In genomic region chr20:37905969-37906613, GRCh38 we compare ENCODE assay signal across 25 cellular contexts. TPM values are rescaled to one million over a fixed set of nuclear protein-coding genes. Genes with fewer than 3 reads are reported as not detected.
A peak's percentile ranks its signal among the peaks of the same experiment; 100 is the strongest.
DNase-seq lines count a peak whose midpoint lies in the region; ATAC-seq, FAIRE-seq and TF ChIP-seq lines count a peak whose summit lies in the region.
"Had no signal": no experiment of that assay in that cellular context is flagged by ENCODE, and none has a peak within 500 bp of the region (broad histone marks: within the 10 kb centered on the region; RNA-seq: fewer than 3 reads in every experiment).

No MANE protein-coding gene starts in this region.

- H3K9me3 ChIP-seq in cardiac muscle cell (ENCODE audit: low read depth) (no peaks in the 10 kb centered on the region), colonic mucosa (no peaks in the 10 kb centered on the region)
- H3K9me3 ChIP-seq: BLaER1, Peyer's patch, SJCRH30 had no signal

- H3K27ac Mint-ChIP-seq in neural crest cell (ENCODE audit: unreplicated experiment): peak overlapping the region; percentile 50
- H3K27ac Mint-ChIP-seq: CD4-positive, CD25-positive, alpha-beta regulatory T cell had no signal

- intact Hi-C loops in Right ventricle myocardium superior (cut with DNase I) (no loop called here), dorsolateral prefrontal cortex (cut with DNase I) (loop anchor here (5.0 to 10.0 kb wide), 3 partner anchors 81 to 341 kb away; no protein-coding TSS in a partner anchor), colonic mucosa (cut with DNase I) (no loop called here)

- H3K27ac ChIP-seq in cardiac muscle cell: peak overlapping the region; percentile 57
- H3K27ac ChIP-seq in dorsolateral prefrontal cortex: no peak overlapping the region
- no peak overlapping the region for H3K27ac ChIP-seq in colonic mucosa
- H3K27ac ChIP-seq: BLaER1, Peyer's patch, SJCRH30 had no signal

- H3K4me1 Mint-ChIP-seq in neural crest cell: peaks cover 55% of the 10 kb centered on the region

- H3K4me3 ChIP-seq in cardiac muscle cell (no peak overlapping the region), dorsolateral prefrontal cortex (peak overlapping the region in 31 of 59 donors; percentile 1 to 72 (median 61)), colonic mucosa (no peak overlapping the region)
- H3K4me3 ChIP-seq: BLaER1, Peyer's patch, SJCRH30 had no signal

- H3K36me3 ChIP-seq in cardiac muscle cell: no peaks in the 10 kb centered on the region
- H3K36me3 ChIP-seq in colonic mucosa: no peaks in the 10 kb centered on the region
- H3K36me3 ChIP-seq: BLaER1, Peyer's patch, SJCRH30 had no signal

- peak; percentile 26 for FAIRE-seq in HTR-8/SVneo (lab: Jason Lieb, UNC)
- FAIRE-seq: GM19239 had no signal

- no peak for TF ChIP-seq CTCF in cardiac muscle cell (IDR thresholded peaks at IDR 0.05; ENCODE audit: low read depth, low read length)
- no peak for TF ChIP-seq CTCF in dorsolateral prefrontal cortex (IDR thresholded peaks at IDR 0.05 in 54 of 56, conservative IDR thresholded peaks at IDR 0.05 in 2 of 56; ENCODE audit: low read depth in 1 of 56, partially characterized antibody in 56 of 56)
- TF ChIP-seq CTCF in neural crest cell (conservative IDR thresholded peaks at IDR 0.05): no peak
- no peak for TF ChIP-seq CTCF in colonic mucosa (IDR thresholded peaks at IDR 0.05)

- H3K9me3 Mint-ChIP-seq in neural crest cell: no peaks in the 10 kb centered on the region

- peaks cover 35% of the 10 kb centered on the region for H3K27me3 Mint-ChIP-seq in neural crest cell (ENCODE audit: low read depth)

- H3K9ac ChIP-seq in colonic mucosa (ENCODE audit: low read depth in 2 of 2, low read length in 2 of 2): no peak overlapping the region
- H3K9ac ChIP-seq: BLaER1 had no signal

- no peaks in the 10 kb centered on the region for H3K36me3 Mint-ChIP-seq in neural crest cell (ENCODE audit: low read depth)
- H3K36me3 Mint-ChIP-seq: CD4-positive, CD25-positive, alpha-beta regulatory T cell had no signal

- DNase-seq in cardiac muscle cell (ENCODE audit: low read depth in 1 of 2, low spot score in 1 of 2) (no peak), Right ventricle myocardium superior (no peak), HTR-8/SVneo (ENCODE audit: insufficient read length, low spot score) (no peak), dorsolateral prefrontal cortex (no peak), neural crest cell (ENCODE audit: low read depth, low spot score) (no peak), colonic mucosa (no peak), SIG-M5 (lab: John Stamatoyannopoulos, UW) (no peak), NCI-H446 treated with DMSO at 0.1 percent for 48 hours (lab: John Stamatoyannopoulos, UW) (no peak)
- DNase-seq: CD4-positive, CD25-positive, alpha-beta regulatory T cell; DMS153; DND-41; H7; KBM-7; MV-4-11; NCI-H1105; NCI-H1436 treated with DMSO at 0.1 percent for 48 hours; NCI-H2029 treated with DMSO at 0.1 percent for 48 hours; NCI-H526 treated with DMSO at 0.1 percent for 48 hours; OCI-M1; Peyer's patch; SJCRH30 had no signal

- H3K27me3 ChIP-seq in cardiac muscle cell (no peaks in the 10 kb centered on the region), dorsolateral prefrontal cortex (peaks cover 0 to 80% (median 17%) of the 10 kb centered on the region in 45 donors), colonic mucosa (peaks cover 24% of the 10 kb centered on the region)
- H3K27me3 ChIP-seq: SJCRH30 had no signal

- peaks cover 35% of the 10 kb centered on the region for H3K4me1 ChIP-seq in cardiac muscle cell (ENCODE audit: low read depth)
- no peaks in the 10 kb centered on the region for H3K4me1 ChIP-seq in colonic mucosa

- ATAC-seq in Right ventricle myocardium superior (ENCODE audit: poor library complexity): no peak

- H3K4me3 Mint-ChIP-seq in neural crest cell: no peak overlapping the region
- H3K4me3 Mint-ChIP-seq: CD4-positive, CD25-positive, alpha-beta regulatory T cell had no signal

RNA-seq across cellular contexts. Expression of gene VSTM2L, which starts 3.2 kb away (rescaled TPM):
- total RNA-seq in cardiac muscle cell (136 and 321 TPM in 2 replicates), Right ventricle myocardium superior (17.0 TPM), dorsolateral prefrontal cortex (100 to 1,000 TPM in 68 of 120 experiments, 10 to 100 TPM in 52; 24.0 to 168 (median 105) TPM), neural crest cell (7.3 and 9.3 TPM in 2 replicates), colonic mucosa (1 to 10 TPM; 1.4 to 1.5 TPM)
- polyA plus RNA-seq in cardiac muscle cell: 83.4 and 162 TPM in 2 replicates
- total RNA-seq: CD4-positive, CD25-positive, alpha-beta regulatory T cell; HT-29; NCI-H460 had no signal
- polyA plus RNA-seq: CD4-positive, CD25-positive, alpha-beta regulatory T cell had no signal

Comparison
In these comparisons a context has a peak if more than half of its experiments do, and no peak if none do; other contexts are left out.
1. H3K4me3 ChIP-seq: peak in dorsolateral prefrontal cortex (31 of 59); none in cardiac muscle cell (single experiment) and colonic mucosa (single experiment).
2. intact Hi-C loops: an anchor here in dorsolateral prefrontal cortex (5.0 to 10.0 kb wide); none called in Right ventricle myocardium superior and colonic mucosa.